ENCODE assay signal across 1 cellular context in the genomic region with DNA sequence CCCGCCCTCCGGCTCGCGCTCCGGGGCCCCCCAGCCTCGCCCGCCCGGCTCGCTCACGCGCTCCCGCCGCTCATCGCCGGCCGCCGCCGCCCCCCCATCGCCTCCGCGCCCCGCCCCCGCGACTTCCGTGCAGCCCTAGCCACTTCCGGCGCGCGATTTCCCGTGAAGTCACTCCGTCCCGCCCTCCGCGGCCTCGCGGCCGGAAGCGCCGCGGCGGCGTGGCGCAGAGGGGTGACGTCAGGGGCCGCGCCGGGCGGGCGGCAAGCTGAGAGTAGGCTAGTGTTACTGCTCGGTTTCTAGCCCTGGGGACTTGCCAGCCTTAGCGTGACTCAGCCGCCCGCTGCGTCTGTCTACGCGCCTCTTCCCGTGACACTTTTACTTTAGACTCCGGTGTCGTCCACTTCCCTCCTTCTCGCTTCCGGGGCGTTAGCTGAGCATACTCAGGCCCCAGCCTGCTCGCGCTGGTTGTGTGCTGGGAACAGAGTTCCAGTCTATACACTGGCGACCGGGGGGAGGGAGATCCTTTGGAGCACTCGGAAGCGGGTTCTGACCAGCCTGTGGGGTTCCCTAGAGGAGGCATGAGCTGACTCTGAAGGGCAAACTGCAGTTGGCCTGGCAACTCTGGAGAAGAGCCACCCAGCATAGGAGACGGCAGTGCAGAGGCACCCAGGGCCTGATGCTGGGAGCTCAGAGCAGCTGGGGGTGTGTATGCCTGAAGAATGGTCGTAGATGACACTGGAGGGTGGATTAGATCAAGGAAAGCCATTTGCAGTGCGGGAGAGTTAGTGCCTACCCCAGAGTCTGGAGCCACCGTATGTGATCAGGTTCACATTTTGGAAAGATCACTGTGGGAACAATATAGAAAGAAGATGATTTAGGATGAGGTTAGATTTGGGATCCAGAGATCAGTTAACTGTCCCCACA.
TF ChIP-seq lines count a peak whose summit lies in the region.

A gene (minus strand): TSS at position 137 of the 924 bp plus-strand sequence. CDS start 182 bp downstream, outside the sequence.

TF ChIP-seq in WTC11, 78 proteins besides CTCF, POLR2A, EP300 and RAD21 (continued from another document):
- TF ChIP-seq, protein P1, sequence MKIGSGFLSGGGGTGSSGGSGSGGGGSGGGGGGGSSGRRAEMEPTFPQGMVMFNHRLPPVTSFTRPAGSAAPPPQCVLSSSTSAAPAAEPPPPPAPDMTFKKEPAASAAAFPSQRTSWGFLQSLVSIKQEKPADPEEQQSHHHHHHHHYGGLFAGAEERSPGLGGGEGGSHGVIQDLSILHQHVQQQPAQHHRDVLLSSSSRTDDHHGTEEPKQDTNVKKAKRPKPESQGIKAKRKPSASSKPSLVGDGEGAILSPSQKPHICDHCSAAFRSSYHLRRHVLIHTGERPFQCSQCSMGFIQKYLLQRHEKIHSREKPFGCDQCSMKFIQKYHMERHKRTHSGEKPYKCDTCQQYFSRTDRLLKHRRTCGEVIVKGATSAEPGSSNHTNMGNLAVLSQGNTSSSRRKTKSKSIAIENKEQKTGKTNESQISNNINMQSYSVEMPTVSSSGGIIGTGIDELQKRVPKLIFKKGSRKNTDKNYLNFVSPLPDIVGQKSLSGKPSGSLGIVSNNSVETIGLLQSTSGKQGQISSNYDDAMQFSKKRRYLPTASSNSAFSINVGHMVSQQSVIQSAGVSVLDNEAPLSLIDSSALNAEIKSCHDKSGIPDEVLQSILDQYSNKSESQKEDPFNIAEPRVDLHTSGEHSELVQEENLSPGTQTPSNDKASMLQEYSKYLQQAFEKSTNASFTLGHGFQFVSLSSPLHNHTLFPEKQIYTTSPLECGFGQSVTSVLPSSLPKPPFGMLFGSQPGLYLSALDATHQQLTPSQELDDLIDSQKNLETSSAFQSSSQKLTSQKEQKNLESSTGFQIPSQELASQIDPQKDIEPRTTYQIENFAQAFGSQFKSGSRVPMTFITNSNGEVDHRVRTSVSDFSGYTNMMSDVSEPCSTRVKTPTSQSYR (CRISPR knock-in tag; IDR thresholded peaks at IDR 0.05), result peak; percentile 55; the same call in 1 of the 2 replicates
- TF ChIP-seq NFE2L1 (CRISPR knock-in tag; IDR thresholded peaks at IDR 0.05), result peak; percentile 80
- TF ChIP-seq, protein P2, sequence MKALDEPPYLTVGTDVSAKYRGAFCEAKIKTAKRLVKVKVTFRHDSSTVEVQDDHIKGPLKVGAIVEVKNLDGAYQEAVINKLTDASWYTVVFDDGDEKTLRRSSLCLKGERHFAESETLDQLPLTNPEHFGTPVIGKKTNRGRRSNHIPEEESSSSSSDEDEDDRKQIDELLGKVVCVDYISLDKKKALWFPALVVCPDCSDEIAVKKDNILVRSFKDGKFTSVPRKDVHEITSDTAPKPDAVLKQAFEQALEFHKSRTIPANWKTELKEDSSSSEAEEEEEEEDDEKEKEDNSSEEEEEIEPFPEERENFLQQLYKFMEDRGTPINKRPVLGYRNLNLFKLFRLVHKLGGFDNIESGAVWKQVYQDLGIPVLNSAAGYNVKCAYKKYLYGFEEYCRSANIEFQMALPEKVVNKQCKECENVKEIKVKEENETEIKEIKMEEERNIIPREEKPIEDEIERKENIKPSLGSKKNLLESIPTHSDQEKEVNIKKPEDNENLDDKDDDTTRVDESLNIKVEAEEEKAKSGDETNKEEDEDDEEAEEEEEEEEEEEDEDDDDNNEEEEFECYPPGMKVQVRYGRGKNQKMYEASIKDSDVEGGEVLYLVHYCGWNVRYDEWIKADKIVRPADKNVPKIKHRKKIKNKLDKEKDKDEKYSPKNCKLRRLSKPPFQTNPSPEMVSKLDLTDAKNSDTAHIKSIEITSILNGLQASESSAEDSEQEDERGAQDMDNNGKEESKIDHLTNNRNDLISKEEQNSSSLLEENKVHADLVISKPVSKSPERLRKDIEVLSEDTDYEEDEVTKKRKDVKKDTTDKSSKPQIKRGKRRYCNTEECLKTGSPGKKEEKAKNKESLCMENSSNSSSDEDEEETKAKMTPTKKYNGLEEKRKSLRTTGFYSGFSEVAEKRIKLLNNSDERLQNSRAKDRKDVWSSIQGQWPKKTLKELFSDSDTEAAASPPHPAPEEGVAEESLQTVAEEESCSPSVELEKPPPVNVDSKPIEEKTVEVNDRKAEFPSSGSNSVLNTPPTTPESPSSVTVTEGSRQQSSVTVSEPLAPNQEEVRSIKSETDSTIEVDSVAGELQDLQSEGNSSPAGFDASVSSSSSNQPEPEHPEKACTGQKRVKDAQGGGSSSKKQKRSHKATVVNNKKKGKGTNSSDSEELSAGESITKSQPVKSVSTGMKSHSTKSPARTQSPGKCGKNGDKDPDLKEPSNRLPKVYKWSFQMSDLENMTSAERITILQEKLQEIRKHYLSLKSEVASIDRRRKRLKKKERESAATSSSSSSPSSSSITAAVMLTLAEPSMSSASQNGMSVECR (CRISPR knock-in tag; IDR thresholded peaks at IDR 0.05; ENCODE audit: borderline replicate concordance), result 0 out of 2 replicates have a peak, but pooled peaks have one; percentile 12
- peak; percentile 97 for TF ChIP-seq SP1 (CRISPR knock-in tag; conservative IDR thresholded peaks at IDR 0.05)
- TF ChIP-seq, protein P3, sequence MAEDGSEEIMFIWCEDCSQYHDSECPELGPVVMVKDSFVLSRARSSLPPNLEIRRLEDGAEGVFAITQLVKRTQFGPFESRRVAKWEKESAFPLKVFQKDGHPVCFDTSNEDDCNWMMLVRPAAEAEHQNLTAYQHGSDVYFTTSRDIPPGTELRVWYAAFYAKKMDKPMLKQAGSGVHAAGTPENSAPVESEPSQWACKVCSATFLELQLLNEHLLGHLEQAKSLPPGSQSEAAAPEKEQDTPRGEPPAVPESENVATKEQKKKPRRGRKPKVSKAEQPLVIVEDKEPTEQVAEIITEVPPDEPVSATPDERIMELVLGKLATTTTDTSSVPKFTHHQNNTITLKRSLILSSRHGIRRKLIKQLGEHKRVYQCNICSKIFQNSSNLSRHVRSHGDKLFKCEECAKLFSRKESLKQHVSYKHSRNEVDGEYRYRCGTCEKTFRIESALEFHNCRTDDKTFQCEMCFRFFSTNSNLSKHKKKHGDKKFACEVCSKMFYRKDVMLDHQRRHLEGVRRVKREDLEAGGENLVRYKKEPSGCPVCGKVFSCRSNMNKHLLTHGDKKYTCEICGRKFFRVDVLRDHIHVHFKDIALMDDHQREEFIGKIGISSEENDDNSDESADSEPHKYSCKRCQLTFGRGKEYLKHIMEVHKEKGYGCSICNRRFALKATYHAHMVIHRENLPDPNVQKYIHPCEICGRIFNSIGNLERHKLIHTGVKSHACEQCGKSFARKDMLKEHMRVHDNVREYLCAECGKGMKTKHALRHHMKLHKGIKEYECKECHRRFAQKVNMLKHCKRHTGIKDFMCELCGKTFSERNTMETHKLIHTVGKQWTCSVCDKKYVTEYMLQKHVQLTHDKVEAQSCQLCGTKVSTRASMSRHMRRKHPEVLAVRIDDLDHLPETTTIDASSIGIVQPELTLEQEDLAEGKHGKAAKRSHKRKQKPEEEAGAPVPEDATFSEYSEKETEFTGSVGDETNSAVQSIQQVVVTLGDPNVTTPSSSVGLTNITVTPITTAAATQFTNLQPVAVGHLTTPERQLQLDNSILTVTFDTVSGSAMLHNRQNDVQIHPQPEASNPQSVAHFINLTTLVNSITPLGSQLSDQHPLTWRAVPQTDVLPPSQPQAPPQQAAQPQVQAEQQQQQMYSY (CRISPR knock-in tag; IDR thresholded peaks at IDR 0.05), result peak; percentile 33; the same call in 1 of the 2 replicates
- 0 out of 2 replicates have a peak, but pooled peaks have one; percentile 28 for TF ChIP-seq CREB1 (CRISPR knock-in tag; IDR thresholded peaks at IDR 0.05)
- TF ChIP-seq, protein P4, sequence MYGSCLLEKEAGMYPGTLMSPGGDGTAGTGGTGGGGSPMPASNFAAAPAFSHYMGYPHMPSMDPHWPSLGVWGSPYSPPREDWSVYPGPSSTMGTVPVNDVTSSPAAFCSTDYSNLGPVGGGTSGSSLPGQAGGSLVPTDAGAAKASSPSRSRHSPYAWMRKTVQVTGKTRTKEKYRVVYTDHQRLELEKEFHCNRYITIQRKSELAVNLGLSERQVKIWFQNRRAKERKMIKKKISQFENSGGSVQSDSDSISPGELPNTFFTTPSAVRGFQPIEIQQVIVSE (CRISPR knock-in tag; IDR thresholded peaks at IDR 0.05; ENCODE audit: borderline replicate concordance), result no peak
- TF ChIP-seq, protein P5, sequence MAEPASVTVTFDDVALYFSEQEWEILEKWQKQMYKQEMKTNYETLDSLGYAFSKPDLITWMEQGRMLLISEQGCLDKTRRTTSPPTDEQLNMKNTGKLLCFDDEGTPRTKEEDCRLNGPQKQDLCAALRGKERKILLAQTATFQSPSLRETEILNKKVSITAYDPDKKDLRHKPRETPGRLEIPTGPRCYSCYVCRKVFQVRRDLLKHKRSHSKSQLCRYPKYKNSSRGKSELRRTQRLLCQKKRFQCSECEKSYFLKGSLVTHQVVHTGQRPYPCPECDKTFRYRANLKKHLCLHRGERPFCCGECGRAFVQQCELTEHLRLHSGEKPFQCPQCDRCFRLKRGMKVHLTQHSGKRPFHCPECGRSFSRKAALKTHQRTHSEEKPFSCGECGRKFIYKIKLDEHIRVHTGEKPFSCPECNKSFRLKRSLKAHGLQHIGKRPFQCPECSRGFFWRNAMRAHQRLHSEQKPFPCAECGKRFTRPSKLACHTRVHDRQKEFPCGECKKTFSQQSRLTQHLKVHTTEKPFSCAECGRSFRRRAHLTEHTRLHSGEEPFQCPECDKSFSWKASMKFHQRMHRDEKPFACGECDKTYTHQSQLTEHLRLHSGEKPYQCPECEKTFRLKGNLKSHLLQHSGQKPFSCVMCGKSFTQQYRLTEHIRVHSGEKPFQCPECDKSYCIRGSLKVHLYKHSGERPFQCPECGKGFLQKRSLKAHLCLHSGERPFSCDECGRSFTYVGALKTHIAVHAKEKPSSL (CRISPR knock-in tag; conservative IDR thresholded peaks at IDR 0.05), result no peak
- TF ChIP-seq, protein P6, sequence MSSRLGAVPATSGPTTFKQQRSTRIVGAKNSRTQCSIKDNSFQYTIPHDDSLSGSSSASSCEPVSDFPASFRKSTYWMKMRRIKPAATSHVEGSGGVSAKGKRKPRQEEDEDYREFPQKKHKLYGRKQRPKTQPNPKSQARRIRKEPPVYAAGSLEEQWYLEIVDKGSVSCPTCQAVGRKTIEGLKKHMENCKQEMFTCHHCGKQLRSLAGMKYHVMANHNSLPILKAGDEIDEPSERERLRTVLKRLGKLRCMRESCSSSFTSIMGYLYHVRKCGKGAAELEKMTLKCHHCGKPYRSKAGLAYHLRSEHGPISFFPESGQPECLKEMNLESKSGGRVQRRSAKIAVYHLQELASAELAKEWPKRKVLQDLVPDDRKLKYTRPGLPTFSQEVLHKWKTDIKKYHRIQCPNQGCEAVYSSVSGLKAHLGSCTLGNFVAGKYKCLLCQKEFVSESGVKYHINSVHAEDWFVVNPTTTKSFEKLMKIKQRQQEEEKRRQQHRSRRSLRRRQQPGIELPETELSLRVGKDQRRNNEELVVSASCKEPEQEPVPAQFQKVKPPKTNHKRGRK (CRISPR knock-in tag; IDR thresholded peaks at IDR 0.05; ENCODE audit: borderline replicate concordance), result no peak
- TF ChIP-seq, protein P7, sequence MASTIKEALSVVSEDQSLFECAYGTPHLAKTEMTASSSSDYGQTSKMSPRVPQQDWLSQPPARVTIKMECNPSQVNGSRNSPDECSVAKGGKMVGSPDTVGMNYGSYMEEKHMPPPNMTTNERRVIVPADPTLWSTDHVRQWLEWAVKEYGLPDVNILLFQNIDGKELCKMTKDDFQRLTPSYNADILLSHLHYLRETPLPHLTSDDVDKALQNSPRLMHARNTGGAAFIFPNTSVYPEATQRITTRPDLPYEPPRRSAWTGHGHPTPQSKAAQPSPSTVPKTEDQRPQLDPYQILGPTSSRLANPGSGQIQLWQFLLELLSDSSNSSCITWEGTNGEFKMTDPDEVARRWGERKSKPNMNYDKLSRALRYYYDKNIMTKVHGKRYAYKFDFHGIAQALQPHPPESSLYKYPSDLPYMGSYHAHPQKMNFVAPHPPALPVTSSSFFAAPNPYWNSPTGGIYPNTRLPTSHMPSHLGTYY (CRISPR knock-in tag; IDR thresholded peaks at IDR 0.05), result no peak
- TF ChIP-seq ZNF671 (CRISPR knock-in tag; IDR thresholded peaks at IDR 0.05), result no peak
- TF ChIP-seq, protein P8, sequence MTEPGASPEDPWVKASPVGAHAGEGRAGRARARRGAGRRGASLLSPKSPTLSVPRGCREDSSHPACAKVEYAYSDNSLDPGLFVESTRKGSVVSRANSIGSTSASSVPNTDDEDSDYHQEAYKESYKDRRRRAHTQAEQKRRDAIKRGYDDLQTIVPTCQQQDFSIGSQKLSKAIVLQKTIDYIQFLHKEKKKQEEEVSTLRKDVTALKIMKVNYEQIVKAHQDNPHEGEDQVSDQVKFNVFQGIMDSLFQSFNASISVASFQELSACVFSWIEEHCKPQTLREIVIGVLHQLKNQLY (CRISPR knock-in tag; IDR thresholded peaks at IDR 0.05), result no peak
